ENCODE assay signal across 16 cellular contexts in the genomic region with DNA sequence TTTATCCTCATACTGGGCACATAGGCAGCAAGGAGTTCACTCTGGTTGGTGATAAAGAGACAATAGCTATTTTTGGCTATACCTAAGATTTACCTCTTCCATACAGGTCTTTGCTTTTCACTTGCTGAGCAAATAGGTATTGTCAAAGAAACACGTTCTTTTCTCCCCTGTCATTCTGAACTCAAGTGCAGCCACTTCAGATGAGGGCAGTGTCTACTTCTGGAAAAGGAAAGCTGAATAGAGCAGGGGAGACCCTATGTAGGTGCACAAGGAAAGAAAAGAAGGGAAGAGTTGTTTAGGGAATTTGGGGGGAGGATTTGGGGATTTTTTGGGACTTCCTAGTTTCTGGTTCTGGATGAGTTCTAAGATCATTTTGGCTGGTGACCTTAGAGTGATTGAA.
A peak's percentile ranks its signal among the peaks of the same experiment; 100 is the strongest.
DNase-seq lines count a peak whose midpoint lies in the region; ATAC-seq and TF ChIP-seq lines count a peak whose summit lies in the region.
"Had no signal": no experiment of that assay in that cellular context is flagged by ENCODE, and none has a peak within 500 bp of the region (broad histone marks: within the 10 kb centered on the region; RNA-seq: fewer than 3 reads in every experiment).

No MANE protein-coding gene starts in this region.

- 18 to 43% methylated on average over 1 of the region's 1 CpG for WGBS in thyroid gland, 2 donors

- H3K4me3 Mint-ChIP-seq in mesothelial cell of epicardium, result no peak overlapping the region
- H3K4me3 Mint-ChIP-seq: CD4-positive, alpha-beta T cell had no signal

- TF ChIP-seq CTCF in KMS-11 (conservative IDR thresholded peaks at IDR 0.05; ENCODE audit: low read depth, low read length), result no peak
- TF ChIP-seq CTCF in thyroid gland (IDR thresholded peaks at IDR 0.05), result no peak
- TF ChIP-seq CTCF in mesothelial cell of epicardium (IDR thresholded peaks at IDR 0.05; ENCODE audit: unreplicated experiment), result no peak

- H3K27me3 Mint-ChIP-seq in mesothelial cell of epicardium (ENCODE audit: low read depth), result no peaks in the 10 kb centered on the region
- H3K27me3 Mint-ChIP-seq: CD4-positive, alpha-beta T cell had no signal

- H3K4me1 Mint-ChIP-seq in mesothelial cell of epicardium, result peaks cover 33% of the 10 kb centered on the region

- H3K36me3 ChIP-seq in KMS-11 (ENCODE audit: insufficient read depth) (no peaks in the 10 kb centered on the region), thyroid gland (no peaks in the 10 kb centered on the region)

- no peaks in the 10 kb centered on the region for H3K9me3 Mint-ChIP-seq in mesothelial cell of epicardium
- H3K9me3 Mint-ChIP-seq: CD4-positive, alpha-beta T cell had no signal

- H3K9me3 ChIP-seq in thyroid gland, result no peaks in the 10 kb centered on the region

- H3K27ac ChIP-seq in KMS-11, result peak overlapping the region; percentile 63; the same call in 1 of the 2 replicates
- peak overlapping the region; percentile 53 to 76 (median 61) for H3K27ac ChIP-seq in thyroid gland
- H3K27ac ChIP-seq: HL-60 had no signal

- H3K4me3 ChIP-seq in KMS-11 (IDR thresholded peaks at IDR 0.05; ENCODE audit: insufficient read depth, low read depth, low read length) (no peak overlapping the region), thyroid gland (replicated peaks in 1 of 3) (no peak overlapping the region)

- intact Hi-C loops in thyroid gland (cut with DNase I), result no loop called here

- no peaks in the 10 kb centered on the region for H4K20me1 ChIP-seq in KMS-11 (ENCODE audit: insufficient read depth)

- no peaks in the 10 kb centered on the region for H3K79me2 ChIP-seq in KMS-11 (ENCODE audit: insufficient read depth, low read depth)

- H3K9ac ChIP-seq in KMS-11, result no peak overlapping the region

- H3K27ac Mint-ChIP-seq in mesothelial cell of epicardium, result no peak overlapping the region
- H3K27ac Mint-ChIP-seq: CD4-positive, alpha-beta T cell had no signal

- DNase-seq in DMS79 treated with DMSO at 0.1 percent for 48 hours (lab: John Stamatoyannopoulos, UW) (peak; percentile 23), DMS79 (lab: John Stamatoyannopoulos, UW) (no peak), NCI-H345 treated with DMSO at 0.1 percent for 48 hours (lab: John Stamatoyannopoulos, UW; ENCODE audit: unreplicated experiment) (peak; percentile 16), thyroid gland (peak; percentile 20 to 49), mesothelial cell of epicardium (ENCODE audit: low spot score in 2 of 2, unreplicated experiment in 2 of 2) (no peak)
- DNase-seq: 8988T; AML-193; C1 segment of cervical spinal cord; Calu3; CD4-positive, alpha-beta T cell; DMS 273 treated with DMSO at 0.1 percent for 48 hours; GF-D8 had no signal

- H3K4me2 ChIP-seq in KMS-11, result peak overlapping the region; percentile 63

- no peak for ATAC-seq in HG03095 (IDR thresholded peaks at IDR 0.05; ENCODE audit: unreplicated experiment)
- ATAC-seq: HCT116 had no signal

- H3K27me3 ChIP-seq in KMS-11 (ENCODE audit: insufficient read depth, low read depth) (no peaks in the 10 kb centered on the region), thyroid gland (no peaks in the 10 kb centered on the region)

- no peak for TF ChIP-seq POLR2A in thyroid gland (IDR thresholded peaks at IDR 0.05)

- no peak overlapping the region for H2AFZ ChIP-seq in KMS-11 (ENCODE audit: low read depth)

- H3K4me1 ChIP-seq in KMS-11 (ENCODE audit: low read depth, poor library complexity, severe bottlenecking), result peaks cover 66% of the 10 kb centered on the region
- H3K4me1 ChIP-seq in thyroid gland, result peaks cover 32 to 42% of the 10 kb centered on the region in 2 donors

- H3K36me3 Mint-ChIP-seq in mesothelial cell of epicardium, result no peaks in the 10 kb centered on the region

Comparison
In these comparisons a context has a peak if more than half of its experiments do, and no peak if none do; other contexts are left out.
1. DNase-seq: peak in DMS79 treated with DMSO at 0.1 percent for 48 hours (single experiment), NCI-H345 treated with DMSO at 0.1 percent for 48 hours (single experiment) and thyroid gland (2 of 2); none in DMS79 (single experiment) and mesothelial cell of epicardium (0 of 2).